15 cellular contexts compared by ENCODE assay signal in the genomic region with DNA sequence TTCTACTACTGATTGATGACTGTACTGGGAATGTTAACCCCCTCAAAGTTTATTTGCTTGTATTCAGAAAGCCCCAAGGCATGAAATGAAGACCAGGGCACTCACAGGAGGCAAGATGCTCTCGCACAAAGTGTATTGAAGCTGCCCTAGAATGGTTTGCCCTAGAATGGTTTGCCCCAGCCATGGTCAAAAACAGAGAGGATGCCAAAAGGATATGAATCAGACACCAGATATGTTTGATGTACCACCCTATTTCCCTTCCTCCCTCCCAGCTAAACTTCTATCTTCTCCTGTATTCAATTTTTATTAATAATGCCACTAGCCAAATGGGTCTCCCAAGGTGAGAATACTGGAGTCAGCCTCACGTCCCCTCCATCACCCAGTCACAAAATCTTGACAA.
"Had no signal": no experiment of that assay in that cellular context is flagged by ENCODE, and none has a peak within 500 bp of the region (broad histone marks: within the 10 kb centered on the region; RNA-seq: fewer than 3 reads in every experiment).

No MANE protein-coding gene starts in this region.

- H3K36me3 ChIP-seq: cardiac muscle cell, lower lobe of right lung, neutrophil, tibial nerve, vagina, WERI-Rb-1 had no signal

- DNase-seq: activated CD4-positive, alpha-beta T cell treated with anti-CD3 and anti-CD28 coated beads for 36 hours; activated CD8-positive, alpha-beta memory T cell treated with anti-CD3 and anti-CD28 coated beads, Interleukin-2, amount 50 U/mL, for 4 hours; activated CD8-positive, alpha-beta T cell treated with anti-CD3 and anti-CD28 coated beads for 36 hours; activated naive CD4-positive, alpha-beta T cell; effector CD4-positive, alpha-beta T cell; hypothalamus; lower lobe of right lung; mucosa of descending colon; naive thymus-derived CD8-positive, alpha-beta T cell; right cardiac atrium; WERI-Rb-1 had no signal

- H3K9me3 ChIP-seq: lower lobe of right lung, mucosa of descending colon, neutrophil, tibial nerve, vagina had no signal

- H3K4me1 ChIP-seq: lower lobe of right lung, tibial nerve had no signal

- H3K27me3 ChIP-seq: cardiac muscle cell, neutrophil, tibial nerve, vagina had no signal

- ATAC-seq: activated CD4-positive, alpha-beta T cell treated with anti-CD3 and anti-CD28 coated beads for 36 hours; activated CD8-positive, alpha-beta T cell treated with anti-CD3 and anti-CD28 coated beads for 36 hours; lower lobe of right lung; mucosa of descending colon; naive thymus-derived CD8-positive, alpha-beta T cell; right cardiac atrium had no signal

- H3K27ac ChIP-seq: cardiac muscle cell, lower lobe of right lung, neutrophil, tibial nerve, vagina, WERI-Rb-1 had no signal

- H3K4me3 ChIP-seq: cardiac muscle cell, lower lobe of right lung, mucosa of descending colon, tibial nerve, vagina had no signal
